Comparison of ENCODE assay signal across 9 cellular contexts in genomic region chr1:23555949-23556640, GRCh38. TPM values are rescaled to one million over a fixed set of nuclear protein-coding genes. Genes with fewer than 3 reads are reported as not detected.
A peak's percentile ranks its signal among the peaks of the same experiment; 100 is the strongest.
DNase-seq lines count a peak whose midpoint lies in the region; ATAC-seq and TF ChIP-seq lines count a peak whose summit lies in the region.
"Had no signal": no experiment of that assay in that cellular context is flagged by ENCODE, and none has a peak within 500 bp of the region (broad histone marks: within the 10 kb centered on the region; RNA-seq: fewer than 3 reads in every experiment).

No MANE protein-coding gene starts in this region.

- H2BK20ac ChIP-seq in H9 (ENCODE audit: low read depth, low read length, poor library complexity, severe bottlenecking) = no peak overlapping the region

- no peaks in the 10 kb centered on the region; a peak in 1 of 5 replicates for H3K9me3 Mint-ChIP-seq in H9
- H3K9me3 Mint-ChIP-seq in activated T-helper 17 cell treated with anti-CD3 and anti-CD28 coated beads, Interleukin-2, amount 50 U/mL, for 72 hours = no peaks in the 10 kb centered on the region

- no peak overlapping the region for H2BK12ac ChIP-seq in H9 (ENCODE audit: insufficient read length, low read depth, low read length)

- peak overlapping the region; percentile 86 to 91 for H3K4me3 Mint-ChIP-seq in H9
- peak overlapping the region; percentile 94 for H3K4me3 Mint-ChIP-seq in activated T-helper 17 cell treated with anti-CD3 and anti-CD28 coated beads, Interleukin-2, amount 50 U/mL, for 72 hours

- peak overlapping the region; percentile 82 for H3K4me2 ChIP-seq in H9 (ENCODE audit: insufficient read depth, insufficient read length, low read length)

- H2AK5ac ChIP-seq in H9 (ENCODE audit: insufficient read length, low read length) = no peak overlapping the region

- peaks cover 11 to 20% (median 13%) of the 10 kb centered on the region in 3 experiments; a peak in 6 of 7 replicates for H3K36me3 Mint-ChIP-seq in H9 (ENCODE audit: insufficient read depth in 1 of 3, low read depth in 3 of 3)
- H3K36me3 Mint-ChIP-seq in activated T-helper 17 cell treated with anti-CD3 and anti-CD28 coated beads, Interleukin-2, amount 50 U/mL, for 72 hours (ENCODE audit: low read depth) = peaks cover 19% of the 10 kb centered on the region

- H3K9me3 ChIP-seq in H9 (ENCODE audit: control insufficient read depth, low read depth, low read length) = no peaks in the 10 kb centered on the region
- no peaks in the 10 kb centered on the region for H3K9me3 ChIP-seq in iPS-15b (ENCODE audit: control insufficient read depth, insufficient read depth, low read length)
- H3K9me3 ChIP-seq in spleen = no peaks in the 10 kb centered on the region

- no peak overlapping the region for H3K56ac ChIP-seq in H9 (ENCODE audit: insufficient read length, low read depth, low read length)

- intact Hi-C loops in spleen (cut with DNase I; ENCODE audit: low total_unique reads) = no loop called here

- no peak overlapping the region for H3T11ph ChIP-seq in H9 (ENCODE audit: low read length)

- H3K27me3 Mint-ChIP-seq in H9 (ENCODE audit: low read depth) = peaks cover 36% of the 10 kb centered on the region
- no peaks in the 10 kb centered on the region for H3K27me3 Mint-ChIP-seq in activated T-helper 17 cell treated with anti-CD3 and anti-CD28 coated beads, Interleukin-2, amount 50 U/mL, for 72 hours

- no peak overlapping the region for H2AFZ ChIP-seq in H9 (ENCODE audit: low read length)

- H3K4me3 ChIP-seq in iPS-15b (ENCODE audit: low read depth, low read length) (peak overlapping the region; percentile 63), spleen (peak overlapping the region in 5 of 8 donors; percentile 42 to 87 (median 75))

- peak overlapping the region; percentile 32 for H3K9ac ChIP-seq in H9 (ENCODE audit: extremely low read depth, insufficient read length, low read length)
- H3K9ac ChIP-seq in iPS-15b (ENCODE audit: low read depth, low read length) = peak overlapping the region; percentile 0

- H3K79me2 ChIP-seq in H9 (ENCODE audit: insufficient read depth, low read length) = peaks cover 7% of the 10 kb centered on the region; the same call in 1 of the 2 replicates

- H3K4me1 ChIP-seq in H9 (ENCODE audit: insufficient read depth, low read length) = peaks cover 11% of the 10 kb centered on the region; the same call in 1 of the 2 replicates
- H3K4me1 ChIP-seq in iPS-15b (ENCODE audit: control insufficient read depth, insufficient read depth, low read length) = peaks cover 32% of the 10 kb centered on the region
- H3K4me1 ChIP-seq in spleen = peaks cover 46 to 79% (median 72%) of the 10 kb centered on the region in 6 donors

- TF ChIP-seq CTCF in 22Rv1 (IDR thresholded peaks at IDR 0.05) (no peak), H9 (conservative IDR thresholded peaks at IDR 0.05) (no peak), spleen (IDR thresholded peaks at IDR 0.05 in 8 of 11, conservative IDR thresholded peaks at IDR 0.05 in 3 of 11) (no peak)

- DNase-seq in H9 (peak; percentile 95), spleen (no peak), mucosa of gallbladder (ENCODE audit: low spot score) (no peak), hepatic stellate cell (ENCODE audit: low spot score) (no peak), NCI-H1436 (lab: John Stamatoyannopoulos, UW) (no peak)
- DNase-seq: left cardiac atrium had no signal

- peaks cover 29% of the 10 kb centered on the region for H3K23me2 ChIP-seq in H9 (ENCODE audit: insufficient read length, low read depth, low read length, poor library complexity, severe bottlenecking)

- no peak overlapping the region for H2BK120ac ChIP-seq in H9 (ENCODE audit: low read depth, low read length, poor library complexity, severe bottlenecking)

- peak overlapping the region; percentile 18 for H4K5ac ChIP-seq in H9 (ENCODE audit: insufficient read length, low read depth, low read length)

- TF ChIP-seq POLR2A in spleen (IDR thresholded peaks at IDR 0.05) = no peak

- H3K27ac ChIP-seq in 22Rv1 (peak overlapping the region; percentile 100), H9 (ENCODE audit: insufficient read length, low read depth, low read length) (peak overlapping the region; percentile 82), spleen (peak overlapping the region; percentile 91 to 96 (median 94))

- WGBS in H9 (ENCODE audit: extremely low coverage, insufficient read length, low lambda C conversion rate) = no CpG with 5 or more reads among the region's 9 CpGs
- 45 to 73% (median 65%) methylated on average over 9 of the region's 9 CpGs for WGBS in spleen, 5 donors

- H3K4me1 Mint-ChIP-seq in H9 = peaks cover 66 to 78% of the 10 kb centered on the region in 2 experiments
- peaks cover 24% of the 10 kb centered on the region for H3K4me1 Mint-ChIP-seq in activated T-helper 17 cell treated with anti-CD3 and anti-CD28 coated beads, Interleukin-2, amount 50 U/mL, for 72 hours

- no peak overlapping the region for H3K23ac ChIP-seq in H9 (ENCODE audit: insufficient read length, low read depth, low read length)

- H3K18ac ChIP-seq in H9 (ENCODE audit: insufficient read length, low read depth, low read length) = peak overlapping the region; percentile 20

- ATAC-seq in activated T-helper 17 cell treated with anti-CD3 and anti-CD28 coated beads, Interleukin-2, amount 50 U/mL, for 72 hours (replicated peaks) = no peak

- H4K20me1 ChIP-seq in H9 (ENCODE audit: control insufficient read depth, insufficient read depth, insufficient read length) = no peaks in the 10 kb centered on the region

- no peak overlapping the region for H4K91ac ChIP-seq in H9 (ENCODE audit: insufficient read length, low read depth, low read length)

- no peak overlapping the region for H3K14ac ChIP-seq in H9 (ENCODE audit: insufficient read depth, low read length)

- H3K27ac Mint-ChIP-seq in H9 = peak overlapping the region; percentile 94 to 99 (median 97)
- peak overlapping the region; percentile 61 for H3K27ac Mint-ChIP-seq in activated T-helper 17 cell treated with anti-CD3 and anti-CD28 coated beads, Interleukin-2, amount 50 U/mL, for 72 hours

- H3K36me3 ChIP-seq in iPS-15b (ENCODE audit: control insufficient read depth, insufficient read depth, low read length) (no peaks in the 10 kb centered on the region), spleen (peaks cover 0 to 7% (median 0%) of the 10 kb centered on the region in 6 donors)

- no peak overlapping the region for H3K4ac ChIP-seq in H9 (ENCODE audit: low read depth, low read length)

- no peak overlapping the region for H2BK15ac ChIP-seq in H9 (ENCODE audit: low read depth, low read length)

- H4K8ac ChIP-seq in H9 (replicated peaks; ENCODE audit: insufficient read length, low read depth, low read length) = no peak overlapping the region

- no peak overlapping the region for H2BK5ac ChIP-seq in H9 (ENCODE audit: insufficient read length, low read length)

- no peaks in the 10 kb centered on the region for H3K27me3 ChIP-seq in H9 (ENCODE audit: insufficient read depth, low read length)
- H3K27me3 ChIP-seq in iPS-15b (ENCODE audit: control insufficient read depth, insufficient read depth, low read length) = peaks cover 51% of the 10 kb centered on the region
- H3K27me3 ChIP-seq in spleen (replicated peaks in 1 of 7) = peaks cover 0 to 27% (median 0%) of the 10 kb centered on the region in 7 donors

- no peaks in the 10 kb centered on the region for H3K79me1 ChIP-seq in H9 (ENCODE audit: insufficient read depth, low read depth, low read length, poor library complexity, severe bottlenecking)

RNA-seq across cellular contexts. Expression of gene ID3, which starts 3.2 kb away (rescaled TPM):
- total RNA-seq in H9 (2021) (113 and 119 TPM in 2 replicates), spleen (100 to 1,000 TPM in 1 of 7 donors, 10 to 100 TPM in 6; 49.5 to 122 (median 65.4) TPM), mucosa of gallbladder (48.9 TPM)
- 10 to 100 TPM; 19.5 to 45.2 TPM for total RNA-seq in activated T-helper 17 cell treated with anti-CD3 and anti-CD28 coated beads, Interleukin-2, amount 50 U/mL, for 72 hours
- 100 to 1,000 TPM in 2 of 3 donors, 10 to 100 TPM in 1; 59.8 to 118 (median 109) TPM for polyA plus RNA-seq in spleen

RNA-seq across cellular contexts. Expression of gene E2F2, which starts 25.1 kb away (rescaled TPM):
- total RNA-seq in H9 (2021) (5.1 TPM in 2 replicates), spleen (10 to 100 TPM in 2 of 7 donors, 1 to 10 TPM in 5; 3.4 to 18.9 (median 8.4) TPM), mucosa of gallbladder (0.46 TPM)
- 10 to 100 TPM; 13.0 to 24.1 TPM for total RNA-seq in activated T-helper 17 cell treated with anti-CD3 and anti-CD28 coated beads, Interleukin-2, amount 50 U/mL, for 72 hours
- polyA plus RNA-seq in spleen = 1 to 10 TPM in 2 of 3 donors, under 1 TPM in 1; 0.89 to 2.3 (median 1.5) TPM
